1 cellular context compared by ENCODE assay signal in genomic region chr7:107891619-107892366, GRCh38.
TF ChIP-seq lines count a peak whose summit lies in the region.

No MANE protein-coding gene starts in this region.

TF ChIP-seq in HepG2, 621 proteins besides CTCF, POLR2A, EP300 and RAD21 (continued from another document):
- TF ChIP-seq, protein P1, sequence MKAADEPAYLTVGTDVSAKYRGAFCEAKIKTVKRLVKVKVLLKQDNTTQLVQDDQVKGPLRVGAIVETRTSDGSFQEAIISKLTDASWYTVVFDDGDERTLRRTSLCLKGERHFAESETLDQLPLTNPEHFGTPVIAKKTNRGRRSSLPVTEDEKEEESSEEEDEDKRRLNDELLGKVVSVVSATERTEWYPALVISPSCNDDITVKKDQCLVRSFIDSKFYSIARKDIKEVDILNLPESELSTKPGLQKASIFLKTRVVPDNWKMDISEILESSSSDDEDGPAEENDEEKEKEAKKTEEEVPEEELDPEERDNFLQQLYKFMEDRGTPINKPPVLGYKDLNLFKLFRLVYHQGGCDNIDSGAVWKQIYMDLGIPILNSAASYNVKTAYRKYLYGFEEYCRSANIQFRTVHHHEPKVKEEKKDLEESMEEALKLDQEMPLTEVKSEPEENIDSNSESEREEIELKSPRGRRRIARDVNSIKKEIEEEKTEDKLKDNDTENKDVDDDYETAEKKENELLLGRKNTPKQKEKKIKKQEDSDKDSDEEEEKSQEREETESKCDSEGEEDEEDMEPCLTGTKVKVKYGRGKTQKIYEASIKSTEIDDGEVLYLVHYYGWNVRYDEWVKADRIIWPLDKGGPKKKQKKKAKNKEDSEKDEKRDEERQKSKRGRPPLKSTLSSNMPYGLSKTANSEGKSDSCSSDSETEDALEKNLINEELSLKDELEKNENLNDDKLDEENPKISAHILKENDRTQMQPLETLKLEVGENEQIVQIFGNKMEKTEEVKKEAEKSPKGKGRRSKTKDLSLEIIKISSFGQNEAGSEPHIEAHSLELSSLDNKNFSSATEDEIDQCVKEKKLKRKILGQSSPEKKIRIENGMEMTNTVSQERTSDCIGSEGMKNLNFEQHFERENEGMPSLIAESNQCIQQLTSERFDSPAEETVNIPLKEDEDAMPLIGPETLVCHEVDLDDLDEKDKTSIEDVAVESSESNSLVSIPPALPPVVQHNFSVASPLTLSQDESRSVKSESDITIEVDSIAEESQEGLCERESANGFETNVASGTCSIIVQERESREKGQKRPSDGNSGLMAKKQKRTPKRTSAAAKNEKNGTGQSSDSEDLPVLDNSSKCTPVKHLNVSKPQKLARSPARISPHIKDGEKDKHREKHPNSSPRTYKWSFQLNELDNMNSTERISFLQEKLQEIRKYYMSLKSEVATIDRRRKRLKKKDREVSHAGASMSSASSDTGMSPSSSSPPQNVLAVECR (CRISPR knock-in tag; IDR thresholded peaks at IDR 0.05; ENCODE audit: borderline replicate concordance), result 0 out of 2 replicates have a peak, but pooled peaks have one; percentile 10
- peak; percentile 41; the same call in 1 of the 2 replicates for TF ChIP-seq KDM5A (IDR thresholded peaks at IDR 0.05; ENCODE audit: borderline replicate concordance, low read length)
TF ChIP-seq in HepG2: peak in this region for 7.
